16 cellular contexts compared by ENCODE assay signal in genomic region chr12:42498549-42499247, GRCh38.
"Had no signal": no experiment of that assay in that cellular context is flagged by ENCODE, and none has a peak within 500 bp of the region (broad histone marks: within the 10 kb centered on the region; RNA-seq: fewer than 3 reads in every experiment).

No MANE protein-coding gene starts in this region.

- ATAC-seq: mucosa of descending colon; naive thymus-derived CD4-positive, alpha-beta T cell; stimulated activated naive CD8-positive, alpha-beta T cell treated with anti-CD3 and anti-CD28 coated beads, Interleukin-15, Interleukin-2, amounts not matched to agents 100 U/mL and 50 U/mL, for 24 hours had no signal

- H3K4me3 ChIP-seq: left ventricle myocardium inferior, mucosa of descending colon, skin epidermis, transverse colon, vagina had no signal

- DNase-seq: activated B cell treated with CpG ODN at 0.5 μM for 24 hours; activated CD4-positive, alpha-beta T cell treated with anti-CD3 and anti-CD28 coated beads, Interleukin-2, amount 50 U/mL, for 1 hour; activated CD8-positive, alpha-beta memory T cell treated with anti-CD3 and anti-CD28 coated beads for 24 hours; activated naive CD4-positive, alpha-beta T cell treated with anti-CD3 and anti-CD28 coated beads, Interleukin-2, amount 50 U/mL, for 16 hours; effector memory CD4-positive, alpha-beta T cell; left ventricle myocardium inferior; mucosa of descending colon; naive thymus-derived CD4-positive, alpha-beta T cell; posterior cingulate gyrus; stimulated activated CD4-positive, alpha-beta T cell treated with anti-CD3 and anti-CD28 coated beads, Interleukin-4, amount 100 ng/mL, for 4 hours; stimulated activated CD8-positive, alpha-beta memory T cell treated with anti-CD3 and anti-CD28 coated beads, Interleukin-4, amount 100 ng/mL, for 48 hours; stimulated activated naive CD8-positive, alpha-beta T cell treated with anti-CD3 and anti-CD28 coated beads, Interleukin-15, Interleukin-2, amounts not matched to agents 100 U/mL and 50 U/mL, for 24 hours; SW 1271; transverse colon had no signal

- H3K27me3 ChIP-seq: transverse colon, vagina had no signal

- H3K36me3 ChIP-seq: left ventricle myocardium inferior, transverse colon, vagina had no signal
